In the genomic region with DNA sequence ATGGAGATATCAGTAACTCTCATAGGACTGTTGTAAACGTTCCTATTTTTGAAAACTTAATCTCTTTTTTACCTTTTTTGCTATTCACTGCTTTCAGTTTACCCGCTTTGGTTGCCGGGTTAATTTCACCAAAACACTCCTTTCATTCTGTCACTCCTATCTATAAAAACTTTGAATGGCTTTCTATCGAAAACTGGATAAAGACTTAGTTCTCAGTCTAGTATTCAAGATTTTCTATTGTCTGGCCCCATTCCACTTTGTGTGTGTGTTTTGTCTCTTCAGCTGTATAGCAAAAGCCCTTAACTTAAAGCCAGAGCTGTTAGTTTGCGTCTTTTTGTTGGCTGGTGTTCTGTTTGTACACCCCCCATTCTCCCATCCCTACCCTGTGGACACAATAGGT, we compare ENCODE assay signal across 16 cellular contexts. TPM values are rescaled to one million over a fixed set of nuclear protein-coding genes. Genes with fewer than 3 reads are reported as not detected.
A peak's percentile ranks its signal among the peaks of the same experiment; 100 is the strongest.
DNase-seq lines count a peak whose midpoint lies in the region; ATAC-seq and TF ChIP-seq lines count a peak whose summit lies in the region.
"Had no signal": no experiment of that assay in that cellular context is flagged by ENCODE, and none has a peak within 500 bp of the region (broad histone marks: within the 10 kb centered on the region; RNA-seq: fewer than 3 reads in every experiment).

No MANE protein-coding gene starts in this region.

- no TSS peak for BruUV-seq in Caco-2 (replicated peaks; lab: Mats Ljungman, UMichigan)

- no peaks in the 10 kb centered on the region for H3K9me3 Mint-ChIP-seq in CD8-positive, alpha-beta T cell
- no peaks in the 10 kb centered on the region for H3K9me3 Mint-ChIP-seq in central memory CD8-positive, alpha-beta T cell
- no peaks in the 10 kb centered on the region for H3K9me3 Mint-ChIP-seq in neural crest cell
- no peaks in the 10 kb centered on the region for H3K9me3 Mint-ChIP-seq in activated CD8-positive, alpha-beta T cell treated with anti-CD3 and anti-CD28 coated beads, Interleukin-2, amount 10 ng/mL, durations not matched to agents 7 days and 5 days (ENCODE audit: insufficient read depth)
- no peaks in the 10 kb centered on the region for H3K9me3 Mint-ChIP-seq in Caco-2 (ENCODE audit: unreplicated experiment)

- no peak overlapping the region for H3K27ac Mint-ChIP-seq in CD8-positive, alpha-beta T cell
- peak overlapping the region; percentile 44 for H3K27ac Mint-ChIP-seq in central memory CD8-positive, alpha-beta T cell (ENCODE audit: low read depth)
- no peak overlapping the region for H3K27ac Mint-ChIP-seq in neural crest cell (ENCODE audit: unreplicated experiment)
- H3K27ac Mint-ChIP-seq in activated CD8-positive, alpha-beta T cell treated with anti-CD3 and anti-CD28 coated beads, Interleukin-2, amount 10 ng/mL, durations not matched to agents 7 days and 5 days, result no peak overlapping the region
- H3K27ac Mint-ChIP-seq in Caco-2 (ENCODE audit: unreplicated experiment), result no peak overlapping the region

- no peaks in the 10 kb centered on the region for H3F3A ChIP-seq in Loucy (ENCODE audit: low read depth)

- peak overlapping the region; percentile 60 for H3K4me2 ChIP-seq in Loucy (ENCODE audit: low read depth, low read length, poor library complexity, severe bottlenecking)

- no peaks in the 10 kb centered on the region for H3K9me3 ChIP-seq in CD8-positive, alpha-beta T cell (ENCODE audit: low read length)
- no peaks in the 10 kb centered on the region for H3K9me3 ChIP-seq in Loucy (ENCODE audit: insufficient read depth, low read depth, low read length)
- no peaks in the 10 kb centered on the region for H3K9me3 ChIP-seq in Caco-2

- no peak for DNase-seq in CD8-positive, alpha-beta T cell
- DNase-seq in central memory CD8-positive, alpha-beta T cell (ENCODE audit: low spot score in 2 of 2), result no peak
- DNase-seq in neural crest cell (ENCODE audit: low read depth, low spot score), result no peak
- no peak for DNase-seq in activated CD8-positive, alpha-beta T cell treated with anti-CD3 and anti-CD28 coated beads, Interleukin-2, amount 10 ng/mL, durations not matched to agents 7 days and 5 days
- DNase-seq in Caco-2, result no peak
- DNase-seq in sciatic nerve (ENCODE audit: low spot score), result no peak
- no peak for DNase-seq in inferior parietal cortex (ENCODE audit: extremely low spot score)
- DNase-seq: ACHN, DMS153, EL, GM23248, NCI-H1436, NCI-H2029 treated with DMSO at 0.1 percent for 48 hours, NCI-H510A treated with DMSO at 0.1 percent for 48 hours, SHP77 treated with DMSO at 0.1 percent for 48 hours had no signal

- no peak overlapping the region for H3K27ac ChIP-seq in CD8-positive, alpha-beta T cell (ENCODE audit: low read depth, low read length)
- H3K27ac ChIP-seq: GM23248 had no signal

- H3K4me1 Mint-ChIP-seq in CD8-positive, alpha-beta T cell (ENCODE audit: low read depth), result peaks cover 68% of the 10 kb centered on the region
- H3K4me1 Mint-ChIP-seq in central memory CD8-positive, alpha-beta T cell, result peaks cover 44% of the 10 kb centered on the region
- H3K4me1 Mint-ChIP-seq in neural crest cell (peaks cover 46% of the 10 kb centered on the region), Caco-2 (ENCODE audit: low read depth, unreplicated experiment) (peaks cover 2% of the 10 kb centered on the region)
- peaks cover 28% of the 10 kb centered on the region for H3K4me1 Mint-ChIP-seq in activated CD8-positive, alpha-beta T cell treated with anti-CD3 and anti-CD28 coated beads, Interleukin-2, amount 10 ng/mL, durations not matched to agents 7 days and 5 days (ENCODE audit: low read depth)

- peaks cover 15% of the 10 kb centered on the region for H3K36me3 Mint-ChIP-seq in CD8-positive, alpha-beta T cell
- H3K36me3 Mint-ChIP-seq in central memory CD8-positive, alpha-beta T cell (ENCODE audit: insufficient read depth), result peaks cover 9% of the 10 kb centered on the region
- H3K36me3 Mint-ChIP-seq in neural crest cell (ENCODE audit: low read depth) (no peaks in the 10 kb centered on the region), Caco-2 (ENCODE audit: insufficient read depth, unreplicated experiment) (no peaks in the 10 kb centered on the region)
- peaks cover 8% of the 10 kb centered on the region for H3K36me3 Mint-ChIP-seq in activated CD8-positive, alpha-beta T cell treated with anti-CD3 and anti-CD28 coated beads, Interleukin-2, amount 10 ng/mL, durations not matched to agents 7 days and 5 days (ENCODE audit: low read depth)

- CTCF ChIA-PET in CD8-positive, alpha-beta T cell (lab: Charles Lee), result interaction anchor here (0.5 kb wide), 1 partner anchor 1135 kb away, joined by 3 read pairs; no protein-coding TSS in a partner anchor
- CTCF ChIA-PET in activated CD8-positive, alpha-beta T cell treated with anti-CD3 and anti-CD28 coated beads, Interleukin-2, amount 10 ng/mL, durations not matched to agents 7 days and 5 days (lab: Charles Lee), result interaction anchor here (1.0 kb wide), 1 partner anchor 19 kb away, joined by 3 read pairs; no protein-coding TSS in a partner anchor
- CTCF ChIA-PET in Caco-2 (lab: Charles Lee), result no interaction called here

- no peaks in the 10 kb centered on the region for H3K9me2 ChIP-seq in Loucy (replicated peaks; ENCODE audit: low read depth, low read length)

- H3K4me3 ChIP-seq in CD8-positive, alpha-beta T cell (ENCODE audit: low read depth, low read length), result no peak overlapping the region
- H3K4me3 ChIP-seq in Loucy (ENCODE audit: low read length, poor library complexity, severe bottlenecking), result peak overlapping the region; percentile 22
- no peak overlapping the region for H3K4me3 ChIP-seq in Caco-2 (ENCODE audit: low read depth, low read length)
- H3K4me3 ChIP-seq: GM23248 had no signal

- no peaks in the 10 kb centered on the region for H3K27me3 ChIP-seq in CD8-positive, alpha-beta T cell (ENCODE audit: insufficient read depth, low read length)
- H3K27me3 ChIP-seq in Loucy (ENCODE audit: insufficient read depth, low read length, poor library complexity, severe bottlenecking) (no peaks in the 10 kb centered on the region), Caco-2 (replicated peaks; ENCODE audit: control insufficient read depth, insufficient read depth, low read length) (no peaks in the 10 kb centered on the region)

- no peaks in the 10 kb centered on the region for H3K27me3 Mint-ChIP-seq in CD8-positive, alpha-beta T cell (ENCODE audit: low read depth)
- H3K27me3 Mint-ChIP-seq in central memory CD8-positive, alpha-beta T cell, result no peaks in the 10 kb centered on the region
- no peaks in the 10 kb centered on the region for H3K27me3 Mint-ChIP-seq in neural crest cell (ENCODE audit: low read depth)
- H3K27me3 Mint-ChIP-seq in activated CD8-positive, alpha-beta T cell treated with anti-CD3 and anti-CD28 coated beads, Interleukin-2, amount 10 ng/mL, durations not matched to agents 7 days and 5 days (ENCODE audit: low read depth), result no peaks in the 10 kb centered on the region
- H3K27me3 Mint-ChIP-seq in Caco-2 (ENCODE audit: insufficient read depth, unreplicated experiment), result no peaks in the 10 kb centered on the region

- no peak for ATAC-seq in CD8-positive, alpha-beta T cell
- no peak for ATAC-seq in central memory CD8-positive, alpha-beta T cell (replicated peaks; ENCODE audit: extremely low read depth, poor library complexity, severe bottlenecking)
- no peak for ATAC-seq in activated CD8-positive, alpha-beta T cell treated with anti-CD3 and anti-CD28 coated beads, Interleukin-2, amount 10 ng/mL, durations not matched to agents 7 days and 5 days
- no peak for ATAC-seq in sciatic nerve

- H3K4me1 ChIP-seq in CD8-positive, alpha-beta T cell (ENCODE audit: insufficient read depth, low read length), result peaks cover 48% of the 10 kb centered on the region
- H3K4me1 ChIP-seq in Loucy (ENCODE audit: insufficient read depth, low read length, poor library complexity, severe bottlenecking) (peaks cover 47% of the 10 kb centered on the region), Caco-2 (peaks cover 5% of the 10 kb centered on the region; the same call in 1 of the 2 replicates)

- peaks cover 100% of the 10 kb centered on the region for H3K79me2 ChIP-seq in Loucy (ENCODE audit: insufficient read depth, low read length)

- no peak overlapping the region for H3K9ac ChIP-seq in Loucy (ENCODE audit: low read depth, low read length, poor library complexity, severe bottlenecking)
- H3K9ac ChIP-seq: GM23248 had no signal

- H3K4me3 Mint-ChIP-seq in CD8-positive, alpha-beta T cell, result peak overlapping the region; percentile 51
- peak overlapping the region; percentile 25 for H3K4me3 Mint-ChIP-seq in central memory CD8-positive, alpha-beta T cell
- H3K4me3 Mint-ChIP-seq in neural crest cell (peak overlapping the region; percentile 50), Caco-2 (ENCODE audit: unreplicated experiment) (no peak overlapping the region)
- H3K4me3 Mint-ChIP-seq in activated CD8-positive, alpha-beta T cell treated with anti-CD3 and anti-CD28 coated beads, Interleukin-2, amount 10 ng/mL, durations not matched to agents 7 days and 5 days, result no peak overlapping the region

- POLR2A ChIA-PET in CD8-positive, alpha-beta T cell (lab: Charles Lee), result no interaction called here
- POLR2A ChIA-PET in activated CD8-positive, alpha-beta T cell treated with anti-CD3 and anti-CD28 coated beads, Interleukin-2, amount 10 ng/mL, durations not matched to agents 7 days and 5 days (lab: Charles Lee), result no interaction called here
- POLR2A ChIA-PET in Caco-2 (lab: Charles Lee), result no interaction called here

- peaks cover 95% of the 10 kb centered on the region for H4K20me1 ChIP-seq in Loucy (ENCODE audit: insufficient read depth, low read length, poor library complexity, severe bottlenecking)

- no peaks in the 10 kb centered on the region for H3K36me3 ChIP-seq in CD8-positive, alpha-beta T cell (ENCODE audit: insufficient read depth, low read length)
- H3K36me3 ChIP-seq in Loucy (ENCODE audit: insufficient read depth, low read length) (peaks cover 2% of the 10 kb centered on the region; the same call in 1 of the 2 replicates), Caco-2 (ENCODE audit: control insufficient read depth, insufficient read depth, low read length) (no peaks in the 10 kb centered on the region)

- no peak for TF ChIP-seq CTCF in CD8-positive, alpha-beta T cell (IDR thresholded peaks at IDR 0.05)
- TF ChIP-seq CTCF in Loucy (conservative IDR thresholded peaks at IDR 0.05; ENCODE audit: low read length) (no peak), neural crest cell (conservative IDR thresholded peaks at IDR 0.05) (no peak), Caco-2 (IDR thresholded peaks at IDR 0.05; ENCODE audit: insufficient read depth in 1 of 2, low read depth in 1 of 2, low read length in 1 of 2, severe bottlenecking in 1 of 2, unreplicated experiment in 1 of 2) (no peak)

- intact Hi-C loops in CD8-positive, alpha-beta T cell (cut with DNase I, micrococcal nuclease), result no loop called here
- intact Hi-C loops in Caco-2 (cut with micrococcal nuclease; ENCODE audit: unreplicated experiment) (no loop called here), sciatic nerve (cut with DNase I) (no loop called here)

- H2AFZ ChIP-seq in Loucy (ENCODE audit: low read length), result no peak overlapping the region
- H2AFZ ChIP-seq: GM23248 had no signal

RNA-seq across cellular contexts. Expression of a gene that starts 7.5 kb away (rescaled TPM):
- 10 to 100 TPM; 73.9 to 78.5 TPM for total RNA-seq in CD8-positive, alpha-beta T cell
- total RNA-seq in neural crest cell (41.3 and 42.6 TPM in 2 replicates), Caco-2 (2022) (43.1 and 48.0 TPM in 2 replicates), sciatic nerve (59.9 TPM)
- total RNA-seq in activated CD8-positive, alpha-beta T cell treated with anti-CD3 and anti-CD28 coated beads, Interleukin-2, amount 10 ng/mL, durations not matched to agents 7 days and 5 days, result 10 to 100 TPM; 40.6 to 44.2 TPM

Comparison
In these comparisons a context has a peak if more than half of its experiments do, and no peak if none do; other contexts are left out.
1. H3K4me3 Mint-ChIP-seq: peak in CD8-positive, alpha-beta T cell (single experiment), central memory CD8-positive, alpha-beta T cell (single experiment) and neural crest cell (single experiment); none in activated CD8-positive, alpha-beta T cell treated with anti-CD3 and anti-CD28 coated beads, Interleukin-2, amount 10 ng/mL, durations not matched to agents 7 days and 5 days (single experiment) and Caco-2 (single experiment).